In the genomic region with DNA sequence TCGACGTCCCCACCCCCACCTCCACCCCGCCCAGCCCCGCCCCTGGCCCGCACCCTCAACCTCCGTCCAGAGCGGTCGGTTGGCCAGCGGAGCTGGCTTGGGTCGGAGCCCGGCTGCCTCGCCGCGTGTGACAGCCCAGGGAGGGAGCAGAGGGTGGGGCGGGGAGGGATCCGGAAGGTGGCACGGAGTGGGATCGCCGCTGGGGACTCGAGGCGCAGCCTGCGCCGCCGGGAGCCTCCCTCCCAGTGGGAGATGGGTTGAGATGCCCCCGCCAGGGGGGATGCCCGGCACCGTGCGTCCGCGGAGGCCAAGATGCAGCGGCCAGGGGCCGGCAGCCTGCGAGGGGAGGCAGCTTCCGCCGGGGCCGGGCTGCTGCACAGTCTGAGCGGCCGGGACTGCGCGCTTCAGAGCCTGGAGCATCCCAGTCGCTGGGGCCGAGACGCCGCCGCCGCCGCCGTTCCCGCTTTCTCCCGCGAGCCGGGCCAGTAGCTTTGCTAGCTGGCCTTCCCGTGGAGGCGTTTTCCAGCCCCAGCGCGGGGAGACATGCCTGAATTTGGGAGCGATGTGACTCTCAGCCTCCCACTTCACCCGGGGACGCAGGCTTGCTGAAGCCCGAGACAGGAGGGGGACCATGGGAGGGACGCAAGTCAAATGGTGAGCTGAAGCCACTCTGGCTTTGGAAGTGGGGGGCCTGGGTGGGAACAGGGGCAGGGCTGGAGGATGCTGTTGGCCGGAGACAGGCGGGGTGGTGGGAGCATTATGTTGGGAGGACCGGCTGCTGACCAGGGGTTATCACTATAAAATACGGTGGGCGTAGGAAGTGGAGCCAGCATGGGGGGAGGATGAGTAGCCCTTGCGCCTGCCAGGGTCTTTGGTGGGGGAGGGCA, we compare ENCODE assay signal across 7 cellular contexts. TPM values are rescaled to one million over a fixed set of nuclear protein-coding genes. Genes with fewer than 3 reads are reported as not detected.
DNase-seq lines count a peak whose midpoint lies in the region; ATAC-seq and TF ChIP-seq lines count a peak whose summit lies in the region.

No MANE protein-coding gene starts in this region.

- no peaks in the 10 kb centered on the region for H3K36me3 ChIP-seq in hepatocyte (replicated peaks; ENCODE audit: insufficient read depth, low read depth)

- no peaks in the 10 kb centered on the region for H3K9me3 Mint-ChIP-seq in progenitor cell of endocrine pancreas (ENCODE audit: low read depth)

- H3K4me3 Mint-ChIP-seq in progenitor cell of endocrine pancreas (ENCODE audit: low read depth): peak overlapping the region; percentile 69

- WGBS in hepatocyte (ENCODE audit: low lambda C conversion rate, missing lambda C conversion rate): 4% methylated on average over 30 of the region's 67 CpGs

- no peaks in the 10 kb centered on the region for H3K27me3 ChIP-seq in hepatocyte

- no peaks in the 10 kb centered on the region for H3K9me2 ChIP-seq in hepatocyte (replicated peaks; ENCODE audit: insufficient read depth)

- TF ChIP-seq CTCF in hepatocyte (IDR thresholded peaks at IDR 0.05; ENCODE audit: poor library complexity) (no peak), progenitor cell of endocrine pancreas (IDR thresholded peaks at IDR 0.05; ENCODE audit: unreplicated experiment) (no peak)

- no peaks in the 10 kb centered on the region for H3K9me3 ChIP-seq in hepatocyte (ENCODE audit: low read depth)

- peaks cover 13% of the 10 kb centered on the region for H3K4me1 ChIP-seq in hepatocyte (ENCODE audit: insufficient read depth)

- H3K27me3 Mint-ChIP-seq in progenitor cell of endocrine pancreas: peaks cover 19% of the 10 kb centered on the region

- peak overlapping the region; percentile 71 for H2AFZ ChIP-seq in hepatocyte

- peaks cover 8% of the 10 kb centered on the region for H3K36me3 Mint-ChIP-seq in progenitor cell of endocrine pancreas (ENCODE audit: insufficient read depth)

- H3K27ac Mint-ChIP-seq in progenitor cell of endocrine pancreas: no peak overlapping the region

- H3K4me2 ChIP-seq in hepatocyte: peak overlapping the region; percentile 97

- H3K79me2 ChIP-seq in hepatocyte: no peaks in the 10 kb centered on the region

- DNase-seq in NCI-H526 (lab: John Stamatoyannopoulos, UW): peak; percentile 47 to 96
- DNase-seq in astrocyte of the hippocampus (ENCODE audit: low read depth, low spot score): peak; percentile 84
- peak; percentile 73 for DNase-seq in hepatocyte (ENCODE audit: low spot score)
- peak; percentile 35 for DNase-seq in progenitor cell of endocrine pancreas (ENCODE audit: low spot score, unreplicated experiment)
- DNase-seq in HK-2 (ENCODE audit: unreplicated experiment): no peak

- H3K4me1 Mint-ChIP-seq in progenitor cell of endocrine pancreas (ENCODE audit: low read depth): peaks cover 21% of the 10 kb centered on the region

- H3K4me3 ChIP-seq in hepatocyte: peak overlapping the region; percentile 72

- ATAC-seq in GM18907 (IDR thresholded peaks at IDR 0.05; ENCODE audit: unreplicated experiment) (peak; percentile 45), HG03135 (IDR thresholded peaks at IDR 0.05; ENCODE audit: unreplicated experiment) (no peak)

- H4K20me1 ChIP-seq in hepatocyte (ENCODE audit: insufficient read depth, poor library complexity, severe bottlenecking): no peaks in the 10 kb centered on the region

- peak overlapping the region; percentile 45 for H3K27ac ChIP-seq in hepatocyte

RNA-seq across cellular contexts. Expression of gene DIXDC1, which starts 40.2 kb away (rescaled TPM):
- total RNA-seq in hepatocyte (14.7 and 18.4 TPM in 2 replicates), progenitor cell of endocrine pancreas (23.5 and 25.0 TPM in 2 replicates)
- 5.2 and 8.2 TPM in 2 replicates for polyA plus RNA-seq in hepatocyte

RNA-seq across cellular contexts. Expression of gene DLAT, which starts 47.8 kb away (rescaled TPM):
- 40.5 and 42.1 TPM in 2 replicates for total RNA-seq in hepatocyte
- polyA plus RNA-seq in hepatocyte: 27.9 and 32.7 TPM in 2 replicates
- total RNA-seq in progenitor cell of endocrine pancreas: 36.7 and 38.7 TPM in 2 replicates

RNA-seq across cellular contexts. Expression of gene C11orf52, which starts 58.7 kb away (rescaled TPM):
- total RNA-seq in hepatocyte: 8.7 and 14.8 TPM in 2 replicates
- polyA plus RNA-seq in hepatocyte: 21.1 and 23.7 TPM in 2 replicates
- total RNA-seq in progenitor cell of endocrine pancreas: 16.2 and 19.4 TPM in 2 replicates
